Comparison of ENCODE assay signal across 16 cellular contexts in genomic region chr16:57306676-57307341, GRCh38. TPM values are rescaled to one million over a fixed set of nuclear protein-coding genes. Genes with fewer than 3 reads are reported as not detected.
"Had no signal": no experiment of that assay in that cellular context is flagged by ENCODE, and none has a peak within 500 bp of the region (broad histone marks: within the 10 kb centered on the region; RNA-seq: fewer than 3 reads in every experiment).

No MANE protein-coding gene starts in this region.

- H3K36me3 Mint-ChIP-seq: natural killer cell treated with Interleukin-12 subunit alpha and Interleukin-12 subunit beta and Interleukin-15 and Interleukin-18, amount 100 ng/mL, for 72 hours; type B pancreatic cell had no signal

- H3K4me1 Mint-ChIP-seq: activated CD4-positive, alpha-beta T cell treated with anti-CD3 and anti-CD28 coated beads for 36 hours had no signal

- DNase-seq: activated CD4-positive, alpha-beta memory T cell treated with anti-CD3 and anti-CD28 coated beads, Interleukin-2, amount 10 ng/mL, durations not matched to agents 7 days and 5 days; activated CD4-positive, alpha-beta T cell treated with anti-CD3 and anti-CD28 coated beads for 36 hours; activated CD8-positive, alpha-beta memory T cell treated with anti-CD3 and anti-CD28 coated beads, Interleukin-2, amount 50 U/mL, for 4 hours; activated gamma-delta T cell; activated T-cell treated with anti-CD3 and anti-CD28 coated beads, Interleukin-2, amount 50 U/mL, for 48 hours; erythroblast; mesenchymal stem cell; nucleus accumbens; right cardiac atrium; SJCRH30; T-helper 17 cell had no signal

- H3K9me3 Mint-ChIP-seq: activated CD4-positive, alpha-beta memory T cell treated with anti-CD3 and anti-CD28 coated beads, Interleukin-2, amount 10 ng/mL, durations not matched to agents 7 days and 5 days; natural killer cell treated with Interleukin-12 subunit alpha and Interleukin-12 subunit beta and Interleukin-15 and Interleukin-18, amount 100 ng/mL, for 72 hours; type B pancreatic cell had no signal

- H3K4me3 ChIP-seq: SJCRH30 had no signal

- H3K27ac ChIP-seq: SJCRH30 had no signal

- H3K4me1 ChIP-seq: SJCRH30 had no signal

- H3K9me3 ChIP-seq: SJCRH30 had no signal

- H3K4me3 Mint-ChIP-seq: activated CD4-positive, alpha-beta memory T cell treated with anti-CD3 and anti-CD28 coated beads, Interleukin-2, amount 10 ng/mL, durations not matched to agents 7 days and 5 days; activated CD4-positive, alpha-beta T cell treated with anti-CD3 and anti-CD28 coated beads for 36 hours; natural killer cell treated with Interleukin-12 subunit alpha and Interleukin-12 subunit beta and Interleukin-15 and Interleukin-18, amount 100 ng/mL, for 72 hours; T-helper 17 cell; type B pancreatic cell had no signal

- H3K27me3 ChIP-seq: SJCRH30 had no signal

- H3K36me3 ChIP-seq: SJCRH30 had no signal

- ATAC-seq: activated CD4-positive, alpha-beta T cell treated with anti-CD3 and anti-CD28 coated beads for 36 hours; left lobe of liver; natural killer cell treated with Interleukin-12 subunit alpha and Interleukin-12 subunit beta and Interleukin-15 and Interleukin-18, amount 100 ng/mL, for 72 hours; right cardiac atrium; T-helper 17 cell had no signal

- H3K27ac Mint-ChIP-seq: activated CD4-positive, alpha-beta memory T cell treated with anti-CD3 and anti-CD28 coated beads, Interleukin-2, amount 10 ng/mL, durations not matched to agents 7 days and 5 days; activated CD4-positive, alpha-beta T cell treated with anti-CD3 and anti-CD28 coated beads for 36 hours; progenitor cell of endocrine pancreas; T-helper 17 cell; type B pancreatic cell had no signal

RNA-seq across cellular contexts. Expression of gene CCL22, which starts 51.8 kb away (rescaled TPM):
- total RNA-seq: astrocyte, progenitor cell of endocrine pancreas, SJCRH30, T-helper 17 cell had no signal
